ENCODE assay signal across 8 cellular contexts in the genomic region with DNA sequence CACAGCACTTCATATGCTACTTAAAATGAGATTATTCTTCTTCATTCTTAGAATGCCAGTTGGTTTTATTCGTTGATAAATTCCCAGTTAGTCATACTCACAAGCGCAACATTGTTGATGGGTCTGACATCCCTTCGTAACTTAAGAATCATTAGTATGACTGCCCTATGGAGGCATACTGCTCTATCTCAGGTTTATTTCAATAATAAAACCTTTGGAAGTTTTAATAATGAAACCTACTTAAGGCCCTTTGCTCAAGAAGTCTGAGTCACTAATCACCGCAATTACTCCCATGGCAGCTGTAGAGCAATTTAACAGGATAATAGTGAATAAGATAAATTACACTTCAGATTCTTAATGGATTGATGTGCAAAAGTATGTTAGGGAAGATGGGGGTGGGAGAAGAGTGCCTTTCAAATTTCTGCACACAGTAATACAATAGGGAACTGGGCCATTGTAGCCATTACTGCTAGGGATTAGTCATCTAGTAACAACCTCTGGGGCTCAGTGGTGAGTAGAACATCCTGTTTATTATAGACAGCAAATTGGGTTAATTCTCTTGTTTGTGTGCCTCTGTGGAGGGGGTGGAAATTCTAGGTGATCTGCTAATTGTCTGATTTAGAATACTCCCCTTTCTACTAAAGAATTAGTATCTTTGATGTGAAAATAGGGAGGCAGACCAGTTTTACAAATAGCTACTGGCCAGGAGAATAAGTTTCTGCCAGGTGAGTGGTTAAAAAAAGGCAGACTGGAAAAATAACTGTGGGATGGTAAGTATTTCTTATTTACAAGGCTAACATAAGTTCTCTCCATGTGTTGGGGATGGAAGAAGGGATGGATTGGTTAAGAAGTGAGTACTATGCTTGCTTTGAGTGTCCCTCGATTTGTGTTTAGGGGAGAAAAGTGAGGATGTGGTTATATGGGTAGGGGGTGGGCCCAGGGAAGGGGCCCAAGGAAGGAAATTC.
DNase-seq lines count a peak whose midpoint lies in the region; ATAC-seq and TF ChIP-seq lines count a peak whose summit lies in the region.

No MANE protein-coding gene starts in this region.

- no peaks in the 10 kb centered on the region for H3K27me3 ChIP-seq in uterus

- H3K36me3 ChIP-seq in uterus, result no peaks in the 10 kb centered on the region

- no peaks in the 10 kb centered on the region for H3K9me3 ChIP-seq in uterus

- no peak for TF ChIP-seq CTCF in uterus (IDR thresholded peaks at IDR 0.05)

- intact Hi-C loops in uterus (cut with DNase I; ENCODE audit: low total_unique reads), result no loop called here
- intact Hi-C loops in sciatic nerve (cut with DNase I), result no loop called here

- ATAC-seq in GM19463 (IDR thresholded peaks at IDR 0.05; ENCODE audit: unreplicated experiment) (peak; percentile 95), HG03432 (IDR thresholded peaks at IDR 0.05; ENCODE audit: unreplicated experiment) (peak; percentile 99), sciatic nerve (no peak)

- TF ChIP-seq POLR2A in uterus (IDR thresholded peaks at IDR 0.05), result no peak

- peak overlapping the region; percentile 51 to 52 for H3K27ac ChIP-seq in uterus

- H3K4me1 ChIP-seq in uterus, result no peaks in the 10 kb centered on the region

- no peak overlapping the region for H3K4me3 ChIP-seq in uterus

- peak; percentile 51 for DNase-seq in D341Med (ENCODE audit: low spot score)
- DNase-seq in amniotic epithelial cell (ENCODE audit: low read depth), result peak; percentile 91
- DNase-seq in uterus, result no peak
- DNase-seq in sciatic nerve (ENCODE audit: low spot score), result no peak
- no peak for DNase-seq in OCI-M1 (lab: John Stamatoyannopoulos, UW)
- no peak for DNase-seq in stimulated activated CD4-positive, alpha-beta T cell treated with anti-CD3 and anti-CD28 coated beads, Interleukin-4, amount 100 ng/mL, for 4 hours

Comparison
In these comparisons a context has a peak if more than half of its experiments do, and no peak if none do; other contexts are left out.
1. DNase-seq: peak in D341Med (single experiment) and amniotic epithelial cell (single experiment); none in uterus (0 of 2), sciatic nerve (single experiment), OCI-M1 (single experiment) and stimulated activated CD4-positive, alpha-beta T cell treated with anti-CD3 and anti-CD28 coated beads, Interleukin-4, amount 100 ng/mL, for 4 hours (0 of 2).